ENCODE assay signal across 35 cellular contexts in the genomic region with DNA sequence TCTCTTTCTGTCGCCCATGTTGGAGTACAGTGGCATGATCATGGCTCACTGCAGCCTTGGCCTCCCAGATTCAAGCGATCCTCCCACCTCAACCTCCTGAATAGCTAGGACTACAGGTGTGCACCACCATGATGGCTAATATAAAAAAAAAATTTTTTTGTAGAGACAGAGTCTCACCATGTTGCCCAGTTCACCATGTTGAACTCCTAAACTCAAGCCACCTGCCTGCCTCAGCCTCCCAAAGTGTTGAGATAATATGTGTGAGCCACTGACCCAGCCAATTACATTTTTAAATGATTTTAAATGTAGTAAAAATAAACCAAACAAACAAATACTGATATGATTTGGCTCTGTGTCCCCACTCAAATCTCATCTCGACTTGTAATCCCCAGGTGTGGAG.
"Had no signal": no experiment of that assay in that cellular context is flagged by ENCODE, and none has a peak within 500 bp of the region (broad histone marks: within the 10 kb centered on the region; RNA-seq: fewer than 3 reads in every experiment).

No MANE protein-coding gene starts in this region.

- H3K9me3 ChIP-seq: MG63 had no signal

- H3K27ac ChIP-seq: KMS-11 had no signal

- DNase-seq: Karpas-422, Kasumi-1, KBM-7, KG1, MG63, MM.1S, MV-4-11, NCI-H1048, NCI-H1092, NCI-H1092 treated with DMSO at 0.1 percent for 48 hours, NCI-H1105, NCI-H1105 treated with DMSO at 0.1 percent for 48 hours, NCI-H1417, NCI-H1417 treated with DMSO at 0.1 percent for 48 hours, NCI-H1436, NCI-H1436 treated with DMSO at 0.1 percent for 48 hours, NCI-H146, NCI-H1694, NCI-H1694 treated with DMSO at 0.1 percent for 48 hours, NCI-H187, NCI-H187 treated with DMSO at 0.1 percent for 48 hours, NCI-H1930, NCI-H2029, NCI-H2029 treated with DMSO at 0.1 percent for 48 hours, NCI-H2081, NCI-H2081 treated with DMSO at 0.1 percent for 48 hours, NCI-H2107, NCI-H2171, NCI-H2171 treated with DMSO at 0.1 percent for 48 hours, NCI-H2227 treated with DMSO at 0.1 percent for 48 hours, NCI-H226, NCI-H345, NCI-H446, NCI-H446 treated with DMSO at 0.1 percent for 48 hours had no signal

- H3K36me3 ChIP-seq: MG63 had no signal

- H3K4me3 ChIP-seq: MG63 had no signal

- H3K4me2 ChIP-seq: KMS-11 had no signal
